7 cellular contexts compared by ENCODE assay signal in genomic region chr2:192017844-192018243, GRCh38.
"Had no signal": no experiment of that assay in that cellular context is flagged by ENCODE, and none has a peak within 500 bp of the region (broad histone marks: within the 10 kb centered on the region; RNA-seq: fewer than 3 reads in every experiment).

No MANE protein-coding gene starts in this region.

- H3K36me3 ChIP-seq: HAP-1 had no signal

- ATAC-seq: HCT116, K562 had no signal

- H3K4me3 ChIP-seq: HAP-1, K562 had no signal

- DNase-seq: GOT3, H7, KG1 had no signal

- H3K9me3 ChIP-seq: HAP-1 had no signal

- H3K4me1 ChIP-seq: HAP-1 had no signal

- FAIRE-seq: HTR-8/SVneo, K562 had no signal
